In genomic region chr15:67836477-67836876, GRCh38 we compare ENCODE assay signal across 9 cellular contexts. TPM values are rescaled to one million over a fixed set of nuclear protein-coding genes. Genes with fewer than 3 reads are reported as not detected.
DNase-seq lines count a peak whose midpoint lies in the region; ATAC-seq, FAIRE-seq and TF ChIP-seq lines count a peak whose summit lies in the region.
"Had no signal": no experiment of that assay in that cellular context is flagged by ENCODE, and none has a peak within 500 bp of the region (broad histone marks: within the 10 kb centered on the region; RNA-seq: fewer than 3 reads in every experiment).

No MANE protein-coding gene starts in this region.

- POLR2A ChIA-PET in HepG2 (lab: Yijun Ruan, JAX) = no interaction called here

- no peaks in the 10 kb centered on the region for H3K9me3 Mint-ChIP-seq in stimulated activated naive CD8-positive, alpha-beta T cell treated with anti-CD3 and anti-CD28 coated beads, Interleukin-15, Interleukin-2, amounts not matched to agents 100 ng/mL and 50 ng/mL, for 24 hours

- CTCF ChIA-PET in HepG2 (lab: Yijun Ruan, JAX; ENCODE audit: low intra/inter-chr PET ratio, low total read pairs) = interaction anchor here (1.4 to 4.5 kb wide), 2 partner anchors 378 to 381 kb away, joined by 4 to 50 read pairs; no protein-coding TSS in a partner anchor

- H3K4me3 Mint-ChIP-seq in stimulated activated naive CD8-positive, alpha-beta T cell treated with anti-CD3 and anti-CD28 coated beads, Interleukin-15, Interleukin-2, amounts not matched to agents 100 ng/mL and 50 ng/mL, for 24 hours = peak overlapping the region; percentile 72

- H3K36me3 Mint-ChIP-seq in stimulated activated naive CD8-positive, alpha-beta T cell treated with anti-CD3 and anti-CD28 coated beads, Interleukin-15, Interleukin-2, amounts not matched to agents 100 ng/mL and 50 ng/mL, for 24 hours (ENCODE audit: low read depth) = peaks cover 6% of the 10 kb centered on the region

- no peaks in the 10 kb centered on the region for H3K79me2 ChIP-seq in HepG2 (ENCODE audit: insufficient read depth, low read length)

- no peaks in the 10 kb centered on the region for H4K20me1 ChIP-seq in HepG2 (ENCODE audit: insufficient read depth, low read length)

- no peak overlapping the region for H3K27ac Mint-ChIP-seq in stimulated activated naive CD8-positive, alpha-beta T cell treated with anti-CD3 and anti-CD28 coated beads, Interleukin-15, Interleukin-2, amounts not matched to agents 100 ng/mL and 50 ng/mL, for 24 hours

- intact Hi-C loops in body of pancreas (cut with DNase I) = loop anchor here (10.0 kb wide), 1 partner anchor 882 kb away; no protein-coding TSS in a partner anchor
- intact Hi-C loops in HepG2 (cut with micrococcal nuclease; ENCODE audit: unreplicated experiment) = loop anchor here (1.0 to 5.0 kb wide), 3 partner anchors 294 to 529 kb away; partner anchors contain the start of gene MAP2K5

- H3K4me3 ChIP-seq in BE2C (ENCODE audit: low read depth, low read length) (no peak overlapping the region), H7 (ENCODE audit: insufficient read depth, low read depth, low read length) (no peak overlapping the region), SJCRH30 (peak overlapping the region; percentile 52), body of pancreas (no peak overlapping the region), HepG2 (replicated peaks in 1 of 3; ENCODE audit: insufficient read depth in 1 of 3, low read depth in 2 of 3, low read length in 3 of 3) (peak overlapping the region in 2 of 3 experiments; percentile 10 to 44; a peak in 2 of 6 replicates)

- H3K36me3 ChIP-seq in BE2C (no peaks in the 10 kb centered on the region), H7 (replicated peaks; ENCODE audit: control insufficient read depth, insufficient read depth, low read length) (no peaks in the 10 kb centered on the region), SJCRH30 (no peaks in the 10 kb centered on the region), body of pancreas (replicated peaks in 1 of 2; ENCODE audit: insufficient read depth in 1 of 2, low read depth in 2 of 2) (no peaks in the 10 kb centered on the region), HepG2 (replicated peaks in 1 of 2; ENCODE audit: control insufficient read depth in 1 of 2, insufficient read depth in 2 of 2, low read length in 2 of 2) (no peaks in the 10 kb centered on the region)

- TF ChIP-seq POLR2A in body of pancreas (IDR thresholded peaks at IDR 0.05) (no peak), HepG2 (IDR thresholded peaks at IDR 0.05; ENCODE audit: insufficient read depth in 1 of 2, low read depth in 2 of 2, low read length in 2 of 2) (no peak)

- WGBS in body of pancreas, 2 donors = 31 to 34% methylated on average over 8 of the region's 8 CpGs
- WGBS in HepG2 (ENCODE audit: low lambda C conversion rate) = 34% methylated on average over 8 of the region's 8 CpGs

- H3K9me3 ChIP-seq in BE2C (no peaks in the 10 kb centered on the region), SJCRH30 (replicated peaks) (no peaks in the 10 kb centered on the region), body of pancreas (no peaks in the 10 kb centered on the region), HepG2 (ENCODE audit: low read length) (no peaks in the 10 kb centered on the region)

- ATAC-seq in body of pancreas (no peak), HepG2 (no peak), GM21526 (IDR thresholded peaks at IDR 0.05; ENCODE audit: low FRiP score, unreplicated experiment) (no peak)

- H3K4me2 ChIP-seq in HepG2 (ENCODE audit: low read depth, low read length) = peak overlapping the region; percentile 85

- peaks cover 48% of the 10 kb centered on the region for H3K27me3 Mint-ChIP-seq in stimulated activated naive CD8-positive, alpha-beta T cell treated with anti-CD3 and anti-CD28 coated beads, Interleukin-15, Interleukin-2, amounts not matched to agents 100 ng/mL and 50 ng/mL, for 24 hours

- TF ChIP-seq EP300 in HepG2 (IDR thresholded peaks at IDR 0.05; ENCODE audit: low read depth in 2 of 2, low read length in 2 of 2) (no peak), HepG2 (CRISPR knock-in tag; IDR thresholded peaks at IDR 0.05; ENCODE audit: borderline replicate concordance) (no peak)

- H3K27me3 ChIP-seq in BE2C (peaks cover 45% of the 10 kb centered on the region), H7 (ENCODE audit: control insufficient read depth, insufficient read depth, low read length) (peaks cover 77% of the 10 kb centered on the region), SJCRH30 (no peaks in the 10 kb centered on the region), body of pancreas (peaks cover 0 to 28% of the 10 kb centered on the region in 2 donors), HepG2 (ENCODE audit: control insufficient read depth in 1 of 2, insufficient read depth in 2 of 2, low read length in 2 of 2) (peaks cover 3 to 42% of the 10 kb centered on the region in 2 experiments)

- in situ Hi-C loops in HepG2 (cut with HindIII; ENCODE audit: extremely low pct_ligation_motif_present, low pct_unique_long_range_greater_than_20kb) = loop anchor here (5.0 to 10.0 kb wide), 2 partner anchors 379 to 892 kb away; no protein-coding TSS in a partner anchor

- no TSS peak for BruUV-seq in HepG2 (replicated peaks; lab: Mats Ljungman, UMichigan)

- FAIRE-seq in HepG2 (lab: Jason Lieb, UNC) = peak; percentile 23

- TF ChIP-seq RAD21 in HepG2 (CRISPR knock-in tag; IDR thresholded peaks at IDR 0.05) = no peak

- no peaks in the 10 kb centered on the region; the same call in 1 of the 2 replicates for H3K4me1 ChIP-seq in BE2C
- H3K4me1 ChIP-seq in SJCRH30 = peaks cover 9% of the 10 kb centered on the region; the same call in 1 of the 2 replicates
- H3K4me1 ChIP-seq in body of pancreas = peaks cover 53% of the 10 kb centered on the region
- peaks cover 58% of the 10 kb centered on the region for H3K4me1 ChIP-seq in HepG2 (ENCODE audit: insufficient read depth, low read length)

- H3K27ac ChIP-seq in SJCRH30 = peak overlapping the region; percentile 60
- H3K27ac ChIP-seq in body of pancreas = no peak overlapping the region
- no peak overlapping the region for H3K27ac ChIP-seq in HepG2 (ENCODE audit: extremely low read length, insufficient read depth, low read length)

- TF ChIP-seq CTCF in BE2C (IDR thresholded peaks at IDR 0.05; ENCODE audit: low read depth, low read length) = peak; percentile 77
- peak; percentile 53 to 95 (median 64) for TF ChIP-seq CTCF in body of pancreas (IDR thresholded peaks at IDR 0.05)
- TF ChIP-seq CTCF in HepG2 (CRISPR knock-in tag; IDR thresholded peaks at IDR 0.05) = peak; percentile 67

- H2AFZ ChIP-seq in HepG2 (ENCODE audit: low read length) = no peak overlapping the region

- peaks cover 64% of the 10 kb centered on the region for H3K4me1 Mint-ChIP-seq in stimulated activated naive CD8-positive, alpha-beta T cell treated with anti-CD3 and anti-CD28 coated beads, Interleukin-15, Interleukin-2, amounts not matched to agents 100 ng/mL and 50 ng/mL, for 24 hours (ENCODE audit: low read depth)

- no peak overlapping the region; the same call in 1 of the 2 replicates for H3K9ac ChIP-seq in HepG2 (ENCODE audit: insufficient read depth, low read depth, low read length)

- peak; percentile 60 for DNase-seq in BE2C
- peak; percentile 85 for DNase-seq in H7
- peak; percentile 91 to 97 for DNase-seq in SJCRH30
- DNase-seq in body of pancreas = peak; percentile 57 to 71 (median 63)
- no peak for DNase-seq in HepG2 (ENCODE audit: low spot score)
- no peak for DNase-seq in NCI-H128 (lab: John Stamatoyannopoulos, UW; ENCODE audit: unreplicated experiment)

RNA-seq across cellular contexts. Expression of gene RNU6-1, which starts 3.4 kb away (rescaled TPM):
- not detected for polyA plus RNA-seq in BE2C (2012; ENCODE audit: insufficient read depth, insufficient read length, low read depth)
- not detected in 2 replicates for total RNA-seq in H7 (2014; rRNA removed; shearing (Covaris generic))
- not detected in 2 replicates for total RNA-seq in SJCRH30 (2014; rRNA removed; shearing (Covaris generic))
- total RNA-seq in body of pancreas (not detected), HepG2 (2016; rRNA removed; fragmentation: Illumina TruSeq; extraction: Trizol) (under 0.01 TPM in 1 of 2 replicates, not detected in the other)
- under 0.01 TPM in 2 replicates for total RNA-seq in HepG2 (2016; cell fraction: cytosol; rRNA removed; fragmentation: Illumina TruSeq; extraction: Trizol; ENCODE audit: low read depth)
- total RNA-seq in HepG2 (2016; cell fraction: insoluble cytoplasmic fraction; rRNA removed; fragmentation: Illumina TruSeq; extraction: Trizol) = under 0.01 TPM in 1 of 2 replicates, not detected in the other
- total RNA-seq in HepG2 (2016; cell fraction: membrane; rRNA removed; fragmentation: Illumina TruSeq; extraction: Trizol) = under 0.01 TPM in 1 of 2 replicates, not detected in the other
- not detected in 2 replicates for total RNA-seq in HepG2 (2016; cell fraction: nucleus; rRNA removed; fragmentation: Illumina TruSeq; extraction: Trizol)
- not detected in 2 replicates for polyA plus RNA-seq in HepG2 (2011; rRNA removed)
- not detected in 2 replicates for polyA plus RNA-seq in HepG2 (2011; cell fraction: cytosol; rRNA removed)
- polyA plus RNA-seq in HepG2 (2011; cell fraction: nucleus; rRNA removed) = not detected in 2 replicates
- not detected in 2 replicates for polyA plus RNA-seq in HepG2 (2012)
- not detected in 2 replicates for polyA plus RNA-seq in HepG2 (2016; cell fraction: cytosol; fragmentation: Illumina TruSeq; extraction: Trizol; ENCODE audit: low read depth)
- not detected in 2 replicates for polyA plus RNA-seq in HepG2 (2016; cell fraction: insoluble cytoplasmic fraction; fragmentation: Illumina TruSeq; extraction: Trizol; ENCODE audit: low read depth)
- not detected in 2 replicates for polyA plus RNA-seq in HepG2 (2016; cell fraction: membrane; fragmentation: Illumina TruSeq; extraction: Trizol; ENCODE audit: low read depth)
- not detected in 2 replicates for polyA plus RNA-seq in HepG2 (2016; cell fraction: nucleus; fragmentation: Illumina TruSeq; extraction: Trizol; ENCODE audit: insufficient read depth, low read depth)
- under 0.01 TPM in 1 of 2 replicates, not detected in the other for polyA minus RNA-seq in HepG2 (2011; rRNA and poly(A)+ RNA removed; ENCODE audit: low replicate concordance)
- polyA minus RNA-seq in HepG2 (2011; cell fraction: cytosol; rRNA and poly(A)+ RNA removed) = under 0.01 TPM in 1 of 2 replicates, not detected in the other
- polyA minus RNA-seq in HepG2 (2011; cell fraction: nucleus; rRNA and poly(A)+ RNA removed) = not detected in 2 replicates
- total RNA-seq: lower leg skin had no signal

RNA-seq across cellular contexts. Expression of gene SKOR1, which starts 11.2 kb away (rescaled TPM):
- polyA plus RNA-seq in BE2C (2012; ENCODE audit: insufficient read depth, insufficient read length, low read depth) = 0.28 TPM
- total RNA-seq in H7 (2014; rRNA removed; shearing (Covaris generic)) = 0.11 TPM in 1 of 2 replicates, not detected in the other
- total RNA-seq in SJCRH30 (2014; rRNA removed; shearing (Covaris generic)) = 3.1 and 4.5 TPM in 2 replicates
- total RNA-seq in body of pancreas (under 1 TPM; under 0.01 to 0.78 TPM), HepG2 (2016; rRNA removed; fragmentation: Illumina TruSeq; extraction: Trizol) (0.09 and 0.10 TPM in 2 replicates)
- 0.10 TPM in 1 of 2 replicates, not detected in the other for total RNA-seq in HepG2 (2016; cell fraction: cytosol; rRNA removed; fragmentation: Illumina TruSeq; extraction: Trizol; ENCODE audit: low read depth)
- 0.09 TPM in 1 of 2 replicates, not detected in the other for total RNA-seq in HepG2 (2016; cell fraction: insoluble cytoplasmic fraction; rRNA removed; fragmentation: Illumina TruSeq; extraction: Trizol)
- not detected in 2 replicates for total RNA-seq in HepG2 (2016; cell fraction: membrane; rRNA removed; fragmentation: Illumina TruSeq; extraction: Trizol)
- total RNA-seq in HepG2 (2016; cell fraction: nucleus; rRNA removed; fragmentation: Illumina TruSeq; extraction: Trizol) = 0.25 TPM in 1 of 2 replicates, not detected in the other
- polyA plus RNA-seq in HepG2 (2011; rRNA removed) = 0.11 and 0.14 TPM in 2 replicates
- 0.04 and 0.09 TPM in 2 replicates for polyA plus RNA-seq in HepG2 (2011; cell fraction: cytosol; rRNA removed)
- polyA plus RNA-seq in HepG2 (2011; cell fraction: nucleus; rRNA removed) = 0.96 and 1.0 TPM in 2 replicates
- polyA plus RNA-seq in HepG2 (2012) = 0.27 and 0.28 TPM in 2 replicates
- not detected in 2 replicates for polyA plus RNA-seq in HepG2 (2016; cell fraction: cytosol; fragmentation: Illumina TruSeq; extraction: Trizol; ENCODE audit: low read depth)
- polyA plus RNA-seq in HepG2 (2016; cell fraction: insoluble cytoplasmic fraction; fragmentation: Illumina TruSeq; extraction: Trizol; ENCODE audit: low read depth) = 0.05 and 0.14 TPM in 2 replicates
- polyA plus RNA-seq in HepG2 (2016; cell fraction: membrane; fragmentation: Illumina TruSeq; extraction: Trizol; ENCODE audit: low read depth) = not detected in 2 replicates
- 0.35 and 0.36 TPM in 2 replicates for polyA plus RNA-seq in HepG2 (2016; cell fraction: nucleus; fragmentation: Illumina TruSeq; extraction: Trizol; ENCODE audit: insufficient read depth, low read depth)
- 0.28 and 0.80 TPM in 2 replicates for polyA minus RNA-seq in HepG2 (2011; rRNA and poly(A)+ RNA removed; ENCODE audit: low replicate concordance)
- not detected in 2 replicates for polyA minus RNA-seq in HepG2 (2011; cell fraction: cytosol; rRNA and poly(A)+ RNA removed)
- 0.75 and 0.90 TPM in 2 replicates for polyA minus RNA-seq in HepG2 (2011; cell fraction: nucleus; rRNA and poly(A)+ RNA removed)

Comparison
In these comparisons a context has a peak if more than half of its experiments do, and no peak if none do; other contexts are left out.
1. DNase-seq: peak in BE2C (single experiment), H7 (single experiment), SJCRH30 (2 of 2) and body of pancreas (4 of 4); none in HepG2 (single experiment) and NCI-H128 (single experiment).
2. H3K4me3 ChIP-seq: peak in SJCRH30 (single experiment) and HepG2 (2 of 3); none in BE2C (single experiment), H7 (single experiment) and body of pancreas (0 of 2).
3. Peak in every context shown above with its lines, with median percentiles within 50 percentile points of each other: CTCF ChIP-seq.